16 cellular contexts compared by ENCODE assay signal in genomic region chr9:133877967-133878366, GRCh38.
"Had no signal": no experiment of that assay in that cellular context is flagged by ENCODE, and none has a peak within 500 bp of the region (broad histone marks: within the 10 kb centered on the region; RNA-seq: fewer than 3 reads in every experiment).

No MANE protein-coding gene starts in this region.

- H3K4me3 Mint-ChIP-seq: stimulated activated naive CD8-positive, alpha-beta T cell treated with anti-CD3 and anti-CD28 coated beads, Interleukin-15, amount 100 ng/mL, for 72 hours had no signal

- H3K36me3 Mint-ChIP-seq: naive B cell had no signal

- H3K4me1 Mint-ChIP-seq: stimulated activated naive CD8-positive, alpha-beta T cell treated with anti-CD3 and anti-CD28 coated beads, Interleukin-15, amount 100 ng/mL, for 72 hours had no signal

- ATAC-seq: activated CD4-positive, CD25-positive, alpha-beta regulatory T cell treated with anti-CD3 and anti-CD28 coated beads, Interleukin-2, amount 50 U/mL, for 24 hours; gastroesophageal sphincter; left ventricle myocardium superior; sciatic nerve; stimulated activated naive CD8-positive, alpha-beta T cell treated with anti-CD3 and anti-CD28 coated beads, Interleukin-15, amount 100 ng/mL, for 72 hours had no signal

- H3K9me3 ChIP-seq: adrenal gland, gastroesophageal sphincter, testis had no signal

- H3K36me3 ChIP-seq: adrenal gland, gastroesophageal sphincter had no signal

- H3K27ac ChIP-seq: coronary artery, gastroesophageal sphincter, testis had no signal

- H3K4me3 ChIP-seq: adrenal gland, coronary artery, gastroesophageal sphincter, testis had no signal

- H3K27me3 ChIP-seq: adrenal gland, gastroesophageal sphincter, testis had no signal

- DNase-seq: activated naive CD4-positive, alpha-beta T cell treated with anti-CD3 and anti-CD28 coated beads, Interleukin-2, amount 50 U/mL, for 16 hours; activated T-cell treated with anti-CD3 and anti-CD28 coated beads, Interleukin-2, amount 50 U/mL, for 1 hour; central memory CD4-positive, alpha-beta T cell; effector CD4-positive, alpha-beta T cell; kidney; left ventricle myocardium superior; naive B cell; stimulated activated CD4-positive, alpha-beta T cell treated with anti-CD3 and anti-CD28 coated beads, Interleukin-2, amount 100 ng/mL, for 24 hours; stimulated activated naive CD8-positive, alpha-beta T cell treated with anti-CD3 and anti-CD28 coated beads, Interleukin-15, amount 100 ng/mL, for 72 hours; T-helper 2 cell; testis had no signal

- H3K27me3 Mint-ChIP-seq: naive B cell; stimulated activated naive CD8-positive, alpha-beta T cell treated with anti-CD3 and anti-CD28 coated beads, Interleukin-15, amount 100 ng/mL, for 72 hours had no signal

- H3K9me3 Mint-ChIP-seq: naive B cell; stimulated activated naive CD8-positive, alpha-beta T cell treated with anti-CD3 and anti-CD28 coated beads, Interleukin-15, amount 100 ng/mL, for 72 hours had no signal

- H3K27ac Mint-ChIP-seq: stimulated activated naive CD8-positive, alpha-beta T cell treated with anti-CD3 and anti-CD28 coated beads, Interleukin-15, amount 100 ng/mL, for 72 hours had no signal
